In genomic region chr14:69610859-69611263, GRCh38 we compare ENCODE assay signal across 8 cellular contexts. TPM values are rescaled to one million over a fixed set of nuclear protein-coding genes. Genes with fewer than 3 reads are reported as not detected.
DNase-seq lines count a peak whose midpoint lies in the region; ATAC-seq lines count a peak whose summit lies in the region.

No MANE protein-coding gene starts in this region.

- H4K8ac ChIP-seq in trophoblast cell (ENCODE audit: low read depth, low read length): peak overlapping the region; percentile 81

- H3K27me3 ChIP-seq in SJSA1 (replicated peaks): no peaks in the 10 kb centered on the region
- H3K27me3 ChIP-seq in trophoblast cell (ENCODE audit: insufficient read depth, low read length): no peaks in the 10 kb centered on the region

- H2BK12ac ChIP-seq in trophoblast cell (ENCODE audit: low read length): no peak overlapping the region

- WGBS in trophoblast cell (ENCODE audit: extremely low coverage, insufficient coverage, insufficient read length): no CpG with 5 or more reads among the region's 10 CpGs

- H4K91ac ChIP-seq in trophoblast cell (ENCODE audit: low read depth, low read length): peak overlapping the region; percentile 21

- no peak overlapping the region for H2AK5ac ChIP-seq in trophoblast cell (ENCODE audit: low read length)

- H3K4me2 ChIP-seq in trophoblast cell (ENCODE audit: low read length): peak overlapping the region; percentile 71

- H3K14ac ChIP-seq in trophoblast cell (ENCODE audit: low read length): no peak overlapping the region

- no peak overlapping the region for H2BK5ac ChIP-seq in trophoblast cell (ENCODE audit: low read depth, low read length, poor library complexity)

- H2AFZ ChIP-seq in trophoblast cell (ENCODE audit: insufficient read depth, low read length, poor library complexity): peak overlapping the region; percentile 4

- H2BK120ac ChIP-seq in trophoblast cell (ENCODE audit: insufficient read depth, low read length, poor library complexity): no peak overlapping the region

- DNase-seq in NCI-H2196 (lab: John Stamatoyannopoulos, UW; ENCODE audit: unreplicated experiment) (peak; percentile 82), NCI-H2196 treated with DMSO at 0.1 percent for 48 hours (lab: John Stamatoyannopoulos, UW; ENCODE audit: unreplicated experiment) (no peak), SJSA1 (ENCODE audit: low read depth in 1 of 2, low spot score in 2 of 2) (no peak), fibroblast of gingiva (ENCODE audit: low read depth) (peak; percentile 37), trophoblast cell (no peak), NCI-H345 treated with DMSO at 0.1 percent for 48 hours (lab: John Stamatoyannopoulos, UW; ENCODE audit: unreplicated experiment) (no peak)

- ATAC-seq in HG03045 (IDR thresholded peaks at IDR 0.05; ENCODE audit: unreplicated experiment) (no peak), GM21367 (IDR thresholded peaks at IDR 0.05; ENCODE audit: unreplicated experiment) (no peak)

- no peak overlapping the region for H3K4ac ChIP-seq in trophoblast cell (ENCODE audit: low read depth, low read length)

- H3K27ac ChIP-seq in SJSA1: 0 out of 2 replicates have a peak overlapping the region, but pooled peaks have one; percentile 44
- no peak overlapping the region for H3K27ac ChIP-seq in trophoblast cell (ENCODE audit: low read depth, low read length)

- H3K18ac ChIP-seq in trophoblast cell (ENCODE audit: low read length): no peak overlapping the region

- H3K23ac ChIP-seq in trophoblast cell (ENCODE audit: low read length): no peak overlapping the region

- peaks cover 30% of the 10 kb centered on the region for H3K4me1 ChIP-seq in SJSA1 (replicated peaks)
- H3K4me1 ChIP-seq in trophoblast cell (ENCODE audit: control insufficient read depth in 1 of 2, insufficient read depth in 2 of 2, low read length in 2 of 2): peaks cover 3 to 7% of the 10 kb centered on the region in 2 experiments

- H3K79me1 ChIP-seq in trophoblast cell (ENCODE audit: low read length): peaks cover 7% of the 10 kb centered on the region

- peaks cover 3% of the 10 kb centered on the region for H3K79me2 ChIP-seq in trophoblast cell (ENCODE audit: control insufficient read depth, insufficient read depth, low read length, poor library complexity)

- H4K12ac ChIP-seq in trophoblast cell (ENCODE audit: low read depth, low read length): peak overlapping the region; percentile 40

- H3K9me3 ChIP-seq in SJSA1 (replicated peaks): 0 out of 2 replicates have a peak, but pooled peaks cover 2% of the 10 kb centered on the region
- H3K9me3 ChIP-seq in trophoblast cell (ENCODE audit: insufficient read depth, low read depth, low read length): no peaks in the 10 kb centered on the region

- no peaks in the 10 kb centered on the region; the same call in 1 of the 2 replicates for H3K36me3 ChIP-seq in SJSA1
- no peaks in the 10 kb centered on the region for H3K36me3 ChIP-seq in trophoblast cell (ENCODE audit: control insufficient read depth in 1 of 2, insufficient read depth in 2 of 2, low read length in 2 of 2)

- no peak overlapping the region for H3K9ac ChIP-seq in trophoblast cell (ENCODE audit: low read length)

- H3K4me3 ChIP-seq in SJSA1 (peak overlapping the region; percentile 95), trophoblast cell (ENCODE audit: low read depth, low read length) (peak overlapping the region; percentile 60)

RNA-seq across cellular contexts. Expression of gene SUSD6, which starts 0.5 kb away (rescaled TPM):
- total RNA-seq in SJSA1 (2014; rRNA removed; shearing (Covaris generic)): 5.9 and 6.4 TPM in 2 replicates
- 5.4 and 5.5 TPM in 2 replicates for polyA plus RNA-seq in trophoblast cell (2013)

RNA-seq across cellular contexts. Expression of gene CCDC177, which starts 36.2 kb away (rescaled TPM):
- not detected in 2 replicates for total RNA-seq in SJSA1 (2014; rRNA removed; shearing (Covaris generic))
- polyA plus RNA-seq in trophoblast cell (2013): 0.01 TPM in 1 of 2 replicates, not detected in the other

Comparison
In these comparisons a context has a peak if more than half of its experiments do, and no peak if none do; other contexts are left out.
1. DNase-seq: peak in NCI-H2196 (single experiment) and fibroblast of gingiva (single experiment); none in NCI-H2196 treated with DMSO at 0.1 percent for 48 hours (single experiment), SJSA1 (0 of 2), trophoblast cell (0 of 2) and NCI-H345 treated with DMSO at 0.1 percent for 48 hours (single experiment).